Comparison of ENCODE assay signal across 15 cellular contexts in the genomic region with DNA sequence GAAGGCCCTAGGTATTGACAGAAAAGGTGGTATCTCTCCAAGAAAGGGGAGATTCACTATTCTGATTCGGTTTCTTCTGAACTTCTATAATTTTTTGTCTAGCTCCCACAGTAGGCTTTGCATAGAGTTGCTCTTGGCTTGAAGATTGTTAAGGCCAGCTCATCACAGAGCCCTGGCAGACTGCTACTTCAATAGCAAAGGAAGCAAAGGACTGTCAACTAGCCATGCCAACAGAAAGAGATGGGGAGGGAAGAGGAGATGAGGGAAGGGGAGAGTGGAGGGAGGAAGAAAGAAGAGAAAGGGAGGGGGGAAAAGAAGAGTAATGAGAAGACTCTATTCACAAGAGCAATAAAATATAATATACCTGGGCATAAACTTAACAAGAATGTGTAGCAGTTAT.
A peak's percentile ranks its signal among the peaks of the same experiment; 100 is the strongest.
DNase-seq lines count a peak whose midpoint lies in the region; TF ChIP-seq lines count a peak whose summit lies in the region.
"Had no signal": no experiment of that assay in that cellular context is flagged by ENCODE, and none has a peak within 500 bp of the region (broad histone marks: within the 10 kb centered on the region; RNA-seq: fewer than 3 reads in every experiment).

No MANE protein-coding gene starts in this region.

- no peak for TF ChIP-seq CTCF in dorsolateral prefrontal cortex (IDR thresholded peaks at IDR 0.05 in 54 of 56, conservative IDR thresholded peaks at IDR 0.05 in 2 of 56; ENCODE audit: low read depth in 1 of 56, partially characterized antibody in 56 of 56)

- DNase-seq in dorsolateral prefrontal cortex = no peak
- DNase-seq in mesenteric fat pad (ENCODE audit: low spot score) = peak; percentile 14
- DNase-seq in substantia nigra (lab: John Stamatoyannopoulos, UW) = peak in 1 of 49 donors; percentile 3
- no peak for DNase-seq in inferior parietal cortex (ENCODE audit: extremely low spot score)
- DNase-seq in GOT3 (lab: John Stamatoyannopoulos, UW) = no peak
- DNase-seq in SHP77 treated with DMSO at 0.1 percent for 48 hours (lab: John Stamatoyannopoulos, UW) = no peak
- DNase-seq: Caco-2; CD4-positive, CD25-positive, alpha-beta regulatory T cell; CD8-positive, alpha-beta T cell; DMS153; DND-41; H7; HCEC 1CT had no signal

- intact Hi-C loops in dorsolateral prefrontal cortex (cut with DNase I) = no loop called here

- H3K27me3 ChIP-seq in dorsolateral prefrontal cortex = no peaks in the 10 kb centered on the region
- H3K27me3 ChIP-seq: BLaER1 had no signal

- no peak overlapping the region for H3K4me3 ChIP-seq in dorsolateral prefrontal cortex
- H3K4me3 ChIP-seq: BLaER1 had no signal

- peak overlapping the region in 39 of 59 donors; percentile 35 to 94 (median 79) for H3K27ac ChIP-seq in dorsolateral prefrontal cortex
- H3K27ac ChIP-seq in substantia nigra (ENCODE audit: low read depth, low read length, poor library complexity, severe bottlenecking) = peak overlapping the region; percentile 21
- H3K27ac ChIP-seq: BLaER1, C4-2B had no signal
